13 cellular contexts compared by ENCODE assay signal in genomic region chr9:93597871-93598646, GRCh38. TPM values are rescaled to one million over a fixed set of nuclear protein-coding genes. Genes with fewer than 3 reads are reported as not detected.
DNase-seq lines count a peak whose midpoint lies in the region; TF ChIP-seq lines count a peak whose summit lies in the region.
"Had no signal": no experiment of that assay in that cellular context is flagged by ENCODE, and none has a peak within 500 bp of the region (broad histone marks: within the 10 kb centered on the region; RNA-seq: fewer than 3 reads in every experiment).

No MANE protein-coding gene starts in this region.

- no peak for TF ChIP-seq RAD21 in neural cell (conservative IDR thresholded peaks at IDR 0.05)

- TF ChIP-seq CTCF in chondrocyte (IDR thresholded peaks at IDR 0.05) (no peak), neural cell (IDR thresholded peaks at IDR 0.05; ENCODE audit: poor library complexity, severe bottlenecking) (no peak)

- H3K27me3 ChIP-seq in neural cell (ENCODE audit: insufficient read depth, low read depth, low read length) (no peaks in the 10 kb centered on the region), MG63 (no peaks in the 10 kb centered on the region)
- H3K27me3 ChIP-seq: upper lobe of left lung had no signal

- no peak overlapping the region for H3K27ac ChIP-seq in neural cell (ENCODE audit: low read length)

- H3K9me3 Mint-ChIP-seq in activated CD4-positive, alpha-beta T cell treated with anti-CD3 and anti-CD28 coated beads, Interleukin-2, amount 10 ng/mL, durations not matched to agents 7 days and 5 days, result no peaks in the 10 kb centered on the region
- H3K9me3 Mint-ChIP-seq in chondrocyte (ENCODE audit: low read depth), result no peaks in the 10 kb centered on the region

- H3K4me3 Mint-ChIP-seq in activated CD4-positive, alpha-beta T cell treated with anti-CD3 and anti-CD28 coated beads, Interleukin-2, amount 10 ng/mL, durations not matched to agents 7 days and 5 days, result no peak overlapping the region
- no peak overlapping the region for H3K4me3 Mint-ChIP-seq in chondrocyte (ENCODE audit: unreplicated experiment)

- peak overlapping the region; percentile 23 for H3K4me3 ChIP-seq in neural cell (ENCODE audit: low read length)
- H3K4me3 ChIP-seq in MG63, result no peak overlapping the region
- H3K4me3 ChIP-seq: upper lobe of left lung had no signal

- H3K36me3 Mint-ChIP-seq in activated CD4-positive, alpha-beta T cell treated with anti-CD3 and anti-CD28 coated beads, Interleukin-2, amount 10 ng/mL, durations not matched to agents 7 days and 5 days (ENCODE audit: low read depth), result no peaks in the 10 kb centered on the region
- no peaks in the 10 kb centered on the region for H3K36me3 Mint-ChIP-seq in chondrocyte (ENCODE audit: low read depth)

- no peaks in the 10 kb centered on the region for H3K9me2 ChIP-seq in neural cell (ENCODE audit: insufficient read depth, low read length)

- H3K9me3 ChIP-seq in neural cell (ENCODE audit: low read length), result no peaks in the 10 kb centered on the region
- H3K9me3 ChIP-seq in MG63, result no peaks in the 10 kb centered on the region
- H3K9me3 ChIP-seq: upper lobe of left lung had no signal

- peaks cover 49% of the 10 kb centered on the region for H3K4me1 Mint-ChIP-seq in activated CD4-positive, alpha-beta T cell treated with anti-CD3 and anti-CD28 coated beads, Interleukin-2, amount 10 ng/mL, durations not matched to agents 7 days and 5 days
- H3K4me1 Mint-ChIP-seq in chondrocyte (ENCODE audit: low read depth), result peaks cover 38% of the 10 kb centered on the region

- H3F3A ChIP-seq in neural cell (ENCODE audit: insufficient read depth, low read length, poor library complexity, severe bottlenecking), result no peaks in the 10 kb centered on the region

- peak overlapping the region; percentile 20 for H3K9ac ChIP-seq in neural cell (ENCODE audit: low read length)

- no peak overlapping the region for H3K4me2 ChIP-seq in neural cell (ENCODE audit: low read length)

- CTCF ChIA-PET in activated CD4-positive, alpha-beta T cell treated with anti-CD3 and anti-CD28 coated beads, Interleukin-2, amount 10 ng/mL, durations not matched to agents 7 days and 5 days (lab: Charles Lee), result no interaction called here

- no peaks in the 10 kb centered on the region for H4K20me1 ChIP-seq in neural cell (ENCODE audit: insufficient read depth)

- DNase-seq in activated CD4-positive, alpha-beta T cell treated with anti-CD3 and anti-CD28 coated beads, Interleukin-2, amount 10 ng/mL, durations not matched to agents 7 days and 5 days, result no peak
- DNase-seq in activated CD4-positive, alpha-beta T cell treated with anti-CD3 and anti-CD28 coated beads for 1 hour, result no peak
- DNase-seq in G401 (ENCODE audit: low spot score) (peak; percentile 64), chondrocyte (ENCODE audit: low spot score) (peak; percentile 53), MG63 (no peak), NCI-H2196 treated with DMSO at 0.1 percent for 48 hours (lab: John Stamatoyannopoulos, UW; ENCODE audit: unreplicated experiment) (no peak), cerebellum (ENCODE audit: low spot score) (no peak)
- DNase-seq: activated CD4-positive, alpha-beta T cell treated with anti-CD3 and anti-CD28 coated beads for 48 hours; anterior cingulate cortex; glutamatergic neuron; midbrain had no signal

- H3K36me3 ChIP-seq in neural cell (ENCODE audit: insufficient read depth, low read length) (no peaks in the 10 kb centered on the region), MG63 (no peaks in the 10 kb centered on the region)
- H3K36me3 ChIP-seq: upper lobe of left lung had no signal

- H2AFZ ChIP-seq in neural cell (ENCODE audit: low read depth, low read length), result no peak overlapping the region

- in situ Hi-C loops in G401 (cut with HindIII; ENCODE audit: low sequenced_read_pairs), result no loop called here

- peak overlapping the region; percentile 60 for H3K27ac Mint-ChIP-seq in activated CD4-positive, alpha-beta T cell treated with anti-CD3 and anti-CD28 coated beads, Interleukin-2, amount 10 ng/mL, durations not matched to agents 7 days and 5 days
- no peak overlapping the region for H3K27ac Mint-ChIP-seq in chondrocyte (ENCODE audit: unreplicated experiment)

- H3K79me2 ChIP-seq in neural cell (replicated peaks; ENCODE audit: insufficient read depth, low read length), result peaks cover 39% of the 10 kb centered on the region

- TF ChIP-seq EP300 in neural cell (conservative IDR thresholded peaks at IDR 0.05; ENCODE audit: poor library complexity, severe bottlenecking), result no peak

- no peaks in the 10 kb centered on the region for H3K27me3 Mint-ChIP-seq in activated CD4-positive, alpha-beta T cell treated with anti-CD3 and anti-CD28 coated beads, Interleukin-2, amount 10 ng/mL, durations not matched to agents 7 days and 5 days
- no peaks in the 10 kb centered on the region for H3K27me3 Mint-ChIP-seq in chondrocyte (ENCODE audit: low read depth)

- POLR2A ChIA-PET in activated CD4-positive, alpha-beta T cell treated with anti-CD3 and anti-CD28 coated beads, Interleukin-2, amount 10 ng/mL, durations not matched to agents 7 days and 5 days (lab: Charles Lee), result no interaction called here

TF ChIP-seq in neural cell, 6 proteins besides CTCF, POLR2A, EP300 and RAD21:
- no peak for TF ChIP-seq POLR2AphosphoS5 (IDR thresholded peaks at IDR 0.05)
- no peak for TF ChIP-seq EZH2 (IDR thresholded peaks at IDR 0.05; ENCODE audit: borderline replicate concordance, insufficient read depth, low read length, poor library complexity, severe bottlenecking)
- no peak for TF ChIP-seq TAF1 (IDR thresholded peaks at IDR 0.05; ENCODE audit: low read depth)
- TF ChIP-seq REST (IDR thresholded peaks at IDR 0.05; ENCODE audit: borderline replicate concordance), result no peak
- TF ChIP-seq SMC3 (conservative IDR thresholded peaks at IDR 0.05; ENCODE audit: poor library complexity), result no peak
- no peak for TF ChIP-seq MXI1 (conservative IDR thresholded peaks at IDR 0.05; ENCODE audit: poor library complexity, severe bottlenecking)

RNA-seq across cellular contexts. Expression of gene PHF2, which starts 21.7 kb away (rescaled TPM):
- total RNA-seq in activated CD4-positive, alpha-beta T cell treated with anti-CD3 and anti-CD28 coated beads, Interleukin-2, amount 10 ng/mL, durations not matched to agents 7 days and 5 days, result 10 to 100 TPM; 29.3 to 29.4 TPM
- total RNA-seq in G401 (2014; rRNA removed; shearing (Covaris generic)), result 6.3 and 8.1 TPM in 2 replicates
- total RNA-seq in chondrocyte, result 28.5 to 30.1 TPM (median 29.4 TPM) in 3 replicates
- 42.4 and 42.8 TPM in 2 replicates for polyA plus RNA-seq in neural cell
- 46.5 and 48.5 TPM in 2 replicates for polyA minus RNA-seq in neural cell
- 6.6 and 7.0 TPM in 2 replicates for total RNA-seq in MG63 (2014; rRNA removed; shearing (Covaris generic); ENCODE audit: low replicate concordance)
- 21.6 TPM for total RNA-seq in cerebellum

Comparison
In these comparisons a context has a peak if more than half of its experiments do, and no peak if none do; other contexts are left out.
1. DNase-seq: peak in G401 (single experiment) and chondrocyte (single experiment); none in activated CD4-positive, alpha-beta T cell treated with anti-CD3 and anti-CD28 coated beads, Interleukin-2, amount 10 ng/mL, durations not matched to agents 7 days and 5 days (single experiment), activated CD4-positive, alpha-beta T cell treated with anti-CD3 and anti-CD28 coated beads for 1 hour (single experiment), MG63 (single experiment), NCI-H2196 treated with DMSO at 0.1 percent for 48 hours (single experiment) and cerebellum (single experiment).